In genomic region chr13:75458696-75459422, GRCh38 we compare ENCODE assay signal across 9 cellular contexts. TPM values are rescaled to one million over a fixed set of nuclear protein-coding genes. Genes with fewer than 3 reads are reported as not detected.
A peak's percentile ranks its signal among the peaks of the same experiment; 100 is the strongest.
DNase-seq lines count a peak whose midpoint lies in the region; ATAC-seq lines count a peak whose summit lies in the region.
"Had no signal": no experiment of that assay in that cellular context is flagged by ENCODE, and none has a peak within 500 bp of the region (broad histone marks: within the 10 kb centered on the region; RNA-seq: fewer than 3 reads in every experiment).

No MANE protein-coding gene starts in this region.

- ATAC-seq in GM18520 (IDR thresholded peaks at IDR 0.05; ENCODE audit: unreplicated experiment): peak; percentile 96
- ATAC-seq in HG02763 (IDR thresholded peaks at IDR 0.05; ENCODE audit: unreplicated experiment): peak; percentile 99
- ATAC-seq in right cardiac atrium: peak; percentile 81 to 86

- intact Hi-C loops in right cardiac atrium (cut with DNase I): no loop called here

- H3K27me3 ChIP-seq in right cardiac atrium (ENCODE audit: control insufficient read depth, insufficient read depth): no peaks in the 10 kb centered on the region

- H3K4me1 ChIP-seq in right cardiac atrium (ENCODE audit: control insufficient read depth, insufficient read depth, low read length): peaks cover 4% of the 10 kb centered on the region

- peak overlapping the region; percentile 6 for H3K27ac ChIP-seq in right cardiac atrium (ENCODE audit: low read length)

- H3K9me3 ChIP-seq in right cardiac atrium (ENCODE audit: control insufficient read depth, low read length): no peaks in the 10 kb centered on the region

- DNase-seq in NCI-H2107 (lab: John Stamatoyannopoulos, UW) (peak; percentile 23), right cardiac atrium (peak in 2 of 3 donors; percentile 22 to 60), KG1 (lab: John Stamatoyannopoulos, UW) (no peak), GM03348 (ENCODE audit: low spot score) (no peak)
- DNase-seq in stimulated activated CD4-positive, alpha-beta T cell treated with anti-CD3 and anti-CD28 coated beads, Interleukin-2, amount 100 ng/mL, for 24 hours: no peak
- DNase-seq in activated effector memory CD4-positive, alpha-beta T cell treated with anti-CD3 and anti-CD28 coated beads, Interleukin-2, amount 50 U/mL, for 16 hours: no peak
- DNase-seq: naive B cell had no signal

- no peak overlapping the region for H3K4me3 ChIP-seq in right cardiac atrium (ENCODE audit: low read length)

- 70% methylated on average over 6 of the region's 6 CpGs for whole genome bisulfite sequencing in right cardiac atrium

RNA-seq across cellular contexts. Expression of gene TBC1D4, which starts 23.1 kb away (rescaled TPM):
- 10 to 100 TPM; 51.2 to 69.4 (median 63.6) TPM for total RNA-seq in right cardiac atrium
- 28.3 TPM for polyA plus RNA-seq in right cardiac atrium

Comparison
In these comparisons a context has a peak if more than half of its experiments do, and no peak if none do; other contexts are left out.
1. DNase-seq: peak in NCI-H2107 (single experiment) and right cardiac atrium (2 of 3); none in stimulated activated CD4-positive, alpha-beta T cell treated with anti-CD3 and anti-CD28 coated beads, Interleukin-2, amount 100 ng/mL, for 24 hours (0 of 2), KG1 (single experiment), activated effector memory CD4-positive, alpha-beta T cell treated with anti-CD3 and anti-CD28 coated beads, Interleukin-2, amount 50 U/mL, for 16 hours (single experiment) and GM03348 (single experiment).
2. Peak in every context shown above with its lines, with median percentiles within 50 percentile points of each other: ATAC-seq.